Comparison of ENCODE assay signal across 1 cellular context in the genomic region with DNA sequence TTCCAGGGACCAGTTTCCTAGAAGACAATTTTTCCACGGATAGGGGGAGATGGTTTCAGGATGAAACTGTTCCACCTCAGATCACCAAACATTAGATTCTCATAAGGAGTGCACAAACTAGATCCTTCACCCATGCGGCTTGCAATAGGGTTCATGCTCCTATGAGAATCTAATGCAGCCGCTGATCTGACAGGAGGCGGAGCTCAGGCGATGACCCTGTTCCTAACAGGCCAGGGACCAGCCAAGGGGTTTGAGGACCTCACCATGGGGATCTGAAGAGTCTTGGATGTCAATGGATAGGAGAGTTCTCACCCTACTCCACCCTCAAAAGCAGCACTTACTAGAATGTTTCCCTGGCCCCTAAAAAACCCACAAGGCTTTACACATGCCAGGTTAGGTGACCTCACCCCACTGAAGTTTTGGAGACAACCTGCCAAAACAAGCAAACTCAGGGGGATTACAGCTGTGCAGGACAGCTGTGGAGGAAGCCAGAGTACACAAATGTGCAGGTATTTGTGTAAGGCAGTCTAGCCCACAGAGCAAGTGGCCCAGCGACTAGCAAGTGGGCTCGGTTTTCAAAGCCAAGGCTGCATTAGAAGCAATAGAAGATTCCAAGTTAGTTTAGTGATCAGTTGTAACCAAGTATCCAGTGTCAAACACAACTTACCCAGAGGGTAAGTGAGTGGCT.
TF ChIP-seq lines count a peak whose summit lies in the region.

No MANE protein-coding gene starts in this region.

TF ChIP-seq in HepG2, 621 proteins besides CTCF, POLR2A, EP300 and RAD21 (continued from another document):
- TF ChIP-seq, protein P1, sequence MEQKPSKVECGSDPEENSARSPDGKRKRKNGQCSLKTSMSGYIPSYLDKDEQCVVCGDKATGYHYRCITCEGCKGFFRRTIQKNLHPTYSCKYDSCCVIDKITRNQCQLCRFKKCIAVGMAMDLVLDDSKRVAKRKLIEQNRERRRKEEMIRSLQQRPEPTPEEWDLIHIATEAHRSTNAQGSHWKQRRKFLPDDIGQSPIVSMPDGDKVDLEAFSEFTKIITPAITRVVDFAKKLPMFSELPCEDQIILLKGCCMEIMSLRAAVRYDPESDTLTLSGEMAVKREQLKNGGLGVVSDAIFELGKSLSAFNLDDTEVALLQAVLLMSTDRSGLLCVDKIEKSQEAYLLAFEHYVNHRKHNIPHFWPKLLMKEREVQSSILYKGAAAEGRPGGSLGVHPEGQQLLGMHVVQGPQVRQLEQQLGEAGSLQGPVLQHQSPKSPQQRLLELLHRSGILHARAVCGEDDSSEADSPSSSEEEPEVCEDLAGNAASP (CRISPR knock-in tag; IDR thresholded peaks at IDR 0.05; ENCODE audit: borderline replicate concordance), result no peak
- TF ChIP-seq, protein P2, sequence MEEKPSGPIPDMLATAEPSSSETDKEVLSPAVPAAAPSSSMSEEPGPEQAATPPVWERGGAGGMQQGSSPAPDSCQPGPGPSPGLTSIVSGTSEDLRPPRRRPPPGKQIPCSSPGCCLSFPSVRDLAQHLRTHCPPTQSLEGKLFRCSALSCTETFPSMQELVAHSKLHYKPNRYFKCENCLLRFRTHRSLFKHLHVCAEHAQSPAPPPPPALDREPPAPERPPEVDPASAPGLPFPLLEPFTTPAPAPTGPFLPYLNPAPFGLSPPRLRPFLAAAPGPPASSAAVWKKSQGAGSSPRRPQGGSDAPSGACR (CRISPR knock-in tag; IDR thresholded peaks at IDR 0.05), result 0 out of 2 replicates have a peak, but pooled peaks have one; percentile 29
- TF ChIP-seq MBD4 (IDR thresholded peaks at IDR 0.05; ENCODE audit: borderline replicate concordance, low read length) (no peak), POLR2G (IDR thresholded peaks at IDR 0.05; ENCODE audit: low read depth, low read length) (peak; percentile 23; the same call in 1 of the 2 replicates), ZNF790 (CRISPR knock-in tag; IDR thresholded peaks at IDR 0.05; ENCODE audit: borderline replicate concordance) (no peak), RXRB (CRISPR knock-in tag; IDR thresholded peaks at IDR 0.05; ENCODE audit: borderline replicate concordance) (peak; percentile 15; the same call in 1 of the 2 replicates), KLF6 (CRISPR knock-in tag; IDR thresholded peaks at IDR 0.05) (no peak), ZBTB38 (CRISPR knock-in tag; IDR thresholded peaks at IDR 0.05) (peak; percentile 52; the same call in 1 of the 2 replicates), ISL2 (CRISPR knock-in tag; IDR thresholded peaks at IDR 0.05) (0 out of 2 replicates have a peak, but pooled peaks have one; percentile 25), FOXA1 (IDR thresholded peaks at IDR 0.05) (no peak), FOXA1 (CRISPR knock-in tag; IDR thresholded peaks at IDR 0.05) (peak; percentile 16; the same call in 1 of the 2 replicates), FOSL2 (CRISPR knock-in tag; IDR thresholded peaks at IDR 0.05) (peak; percentile 17; the same call in 1 of the 2 replicates), SAP130 (CRISPR knock-in tag; IDR thresholded peaks at IDR 0.05; ENCODE audit: low read depth) (peak; percentile 34; the same call in 1 of the 2 replicates), ZSCAN31 (CRISPR knock-in tag; IDR thresholded peaks at IDR 0.05; ENCODE audit: low read depth) (0 out of 2 replicates have a peak, but pooled peaks have one; percentile 66)
- TF ChIP-seq, protein P3, sequence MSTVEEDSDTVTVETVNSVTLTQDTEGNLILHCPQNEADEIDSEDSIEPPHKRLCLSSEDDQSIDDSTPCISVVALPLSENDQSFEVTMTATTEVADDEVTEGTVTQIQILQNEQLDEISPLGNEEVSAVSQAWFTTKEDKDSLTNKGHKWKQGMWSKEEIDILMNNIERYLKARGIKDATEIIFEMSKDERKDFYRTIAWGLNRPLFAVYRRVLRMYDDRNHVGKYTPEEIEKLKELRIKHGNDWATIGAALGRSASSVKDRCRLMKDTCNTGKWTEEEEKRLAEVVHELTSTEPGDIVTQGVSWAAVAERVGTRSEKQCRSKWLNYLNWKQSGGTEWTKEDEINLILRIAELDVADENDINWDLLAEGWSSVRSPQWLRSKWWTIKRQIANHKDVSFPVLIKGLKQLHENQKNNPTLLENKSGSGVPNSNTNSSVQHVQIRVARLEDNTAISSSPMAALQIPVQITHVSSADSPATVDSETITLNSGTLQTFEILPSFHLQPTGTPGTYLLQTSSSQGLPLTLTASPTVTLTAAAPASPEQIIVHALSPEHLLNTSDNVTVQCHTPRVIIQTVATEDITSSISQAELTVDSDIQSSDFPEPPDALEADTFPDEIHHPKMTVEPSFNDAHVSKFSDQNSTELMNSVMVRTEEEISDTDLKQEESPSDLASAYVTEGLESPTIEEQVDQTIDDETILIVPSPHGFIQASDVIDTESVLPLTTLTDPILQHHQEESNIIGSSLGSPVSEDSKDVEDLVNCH (CRISPR knock-in tag; IDR thresholded peaks at IDR 0.05), result no peak
- TF ChIP-seq, protein P4, sequence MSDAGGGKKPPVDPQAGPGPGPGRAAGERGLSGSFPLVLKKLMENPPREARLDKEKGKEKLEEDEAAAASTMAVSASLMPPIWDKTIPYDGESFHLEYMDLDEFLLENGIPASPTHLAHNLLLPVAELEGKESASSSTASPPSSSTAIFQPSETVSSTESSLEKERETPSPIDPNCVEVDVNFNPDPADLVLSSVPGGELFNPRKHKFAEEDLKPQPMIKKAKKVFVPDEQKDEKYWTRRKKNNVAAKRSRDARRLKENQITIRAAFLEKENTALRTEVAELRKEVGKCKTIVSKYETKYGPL (CRISPR knock-in tag; IDR thresholded peaks at IDR 0.05), result no peak
- TF ChIP-seq, protein P5, sequence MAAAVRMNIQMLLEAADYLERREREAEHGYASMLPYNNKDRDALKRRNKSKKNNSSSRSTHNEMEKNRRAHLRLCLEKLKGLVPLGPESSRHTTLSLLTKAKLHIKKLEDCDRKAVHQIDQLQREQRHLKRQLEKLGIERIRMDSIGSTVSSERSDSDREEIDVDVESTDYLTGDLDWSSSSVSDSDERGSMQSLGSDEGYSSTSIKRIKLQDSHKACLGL (CRISPR knock-in tag; IDR thresholded peaks at IDR 0.05), result 0 out of 2 replicates have a peak, but pooled peaks have one; percentile 12
